ENCODE assay signal across 9 cellular contexts in the genomic region with DNA sequence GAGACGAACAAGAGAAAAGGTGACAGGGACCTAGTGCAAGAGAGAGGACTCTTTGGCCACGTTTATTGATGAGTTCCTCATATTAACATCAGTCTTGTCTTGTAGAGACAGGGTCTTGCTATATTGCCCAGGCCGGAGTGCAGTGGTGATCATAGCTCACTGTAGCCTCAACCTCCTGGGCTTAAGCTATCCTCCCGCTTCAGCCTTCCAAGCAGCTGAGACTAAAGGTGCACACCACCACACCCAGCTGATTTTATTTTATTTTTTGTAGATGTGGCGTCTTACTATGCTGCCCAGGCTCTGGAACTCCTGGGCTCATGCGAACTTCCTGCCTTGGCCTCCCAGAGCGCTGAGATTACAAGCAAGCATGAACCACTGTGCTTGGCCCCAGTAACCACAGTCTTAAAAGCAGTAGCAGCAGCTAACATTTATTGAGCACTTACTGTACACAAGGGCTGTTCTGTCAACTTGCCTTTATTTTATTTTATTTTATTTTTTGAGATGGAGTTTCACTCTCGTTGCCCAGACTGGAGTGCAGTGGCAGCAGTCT. TPM values are rescaled to one million over a fixed set of nuclear protein-coding genes. Genes with fewer than 3 reads are reported as not detected.
DNase-seq lines count a peak whose midpoint lies in the region; ATAC-seq and TF ChIP-seq lines count a peak whose summit lies in the region.
"Had no signal": no experiment of that assay in that cellular context is flagged by ENCODE, and none has a peak within 500 bp of the region (broad histone marks: within the 10 kb centered on the region; RNA-seq: fewer than 3 reads in every experiment).

No MANE protein-coding gene starts in this region.

- peaks cover 5% of the 10 kb centered on the region for H3K36me3 Mint-ChIP-seq in T-helper 1 cell treated with Interleukin-12 subunit alpha and Interleukin-12 subunit beta and Interleukin-4 antibody, amounts not matched to agents 30 μg/mL and 1 μg/mL, for 36 hours (ENCODE audit: low read depth)
- H3K36me3 Mint-ChIP-seq in stimulated activated effector memory CD8-positive, alpha-beta T cell treated with anti-CD3 and anti-CD28 coated beads, Interleukin-12 subunit alpha, Interleukin-12 subunit beta, amount 100 ng/mL, for 72 hours = peaks cover 1% of the 10 kb centered on the region

- peak overlapping the region; percentile 97 for H3K27ac ChIP-seq in epithelial cell of prostate

- H3K27ac Mint-ChIP-seq in T-helper 1 cell treated with Interleukin-12 subunit alpha and Interleukin-12 subunit beta and Interleukin-4 antibody, amounts not matched to agents 30 μg/mL and 1 μg/mL, for 36 hours = peak overlapping the region; percentile 94
- H3K27ac Mint-ChIP-seq in stimulated activated effector memory CD8-positive, alpha-beta T cell treated with anti-CD3 and anti-CD28 coated beads, Interleukin-12 subunit alpha, Interleukin-12 subunit beta, amount 100 ng/mL, for 72 hours = peak overlapping the region; percentile 72

- no peaks in the 10 kb centered on the region for H3K9me3 Mint-ChIP-seq in T-helper 1 cell treated with Interleukin-12 subunit alpha and Interleukin-12 subunit beta and Interleukin-4 antibody, amounts not matched to agents 30 μg/mL and 1 μg/mL, for 36 hours
- no peaks in the 10 kb centered on the region for H3K9me3 Mint-ChIP-seq in stimulated activated effector memory CD8-positive, alpha-beta T cell treated with anti-CD3 and anti-CD28 coated beads, Interleukin-12 subunit alpha, Interleukin-12 subunit beta, amount 100 ng/mL, for 72 hours

- no peak for TF ChIP-seq CTCF in GM10266 (IDR thresholded peaks at IDR 0.05; ENCODE audit: control insufficient read depth, insufficient read depth, low read depth, missing control alignments)

- peak overlapping the region; percentile 92 for H3K4me3 Mint-ChIP-seq in T-helper 1 cell treated with Interleukin-12 subunit alpha and Interleukin-12 subunit beta and Interleukin-4 antibody, amounts not matched to agents 30 μg/mL and 1 μg/mL, for 36 hours
- H3K4me3 Mint-ChIP-seq in stimulated activated effector memory CD8-positive, alpha-beta T cell treated with anti-CD3 and anti-CD28 coated beads, Interleukin-12 subunit alpha, Interleukin-12 subunit beta, amount 100 ng/mL, for 72 hours = peak overlapping the region; percentile 80

- no peak for DNase-seq in H7
- no peak for DNase-seq in epithelial cell of prostate (ENCODE audit: low read depth, low spot score)
- DNase-seq in stimulated activated effector memory CD8-positive, alpha-beta T cell treated with anti-CD3 and anti-CD28 coated beads, Interleukin-12 subunit alpha, Interleukin-12 subunit beta, amount 100 ng/mL, for 72 hours (ENCODE audit: low spot score in 2 of 2) = no peak
- no peak for DNase-seq in GM10266 (ENCODE audit: extremely low spot score)
- DNase-seq in NCI-H2029 treated with DMSO at 0.1 percent for 48 hours (lab: John Stamatoyannopoulos, UW) = no peak
- no peak for DNase-seq in amniotic stem cell (lab: John Stamatoyannopoulos, UW)

- peaks cover 1% of the 10 kb centered on the region; the same call in 1 of the 2 replicates for H3K36me3 ChIP-seq in H7 (replicated peaks; ENCODE audit: control insufficient read depth, insufficient read depth, low read length)

- no peak for ATAC-seq in stimulated activated effector memory CD8-positive, alpha-beta T cell treated with anti-CD3 and anti-CD28 coated beads, Interleukin-12 subunit alpha, Interleukin-12 subunit beta, amount 100 ng/mL, for 72 hours
- ATAC-seq in GM19328 (IDR thresholded peaks at IDR 0.05; ENCODE audit: unreplicated experiment) = no peak

- H3K27me3 ChIP-seq in H7 (ENCODE audit: control insufficient read depth, insufficient read depth, low read length) = no peaks in the 10 kb centered on the region

- H3K4me1 Mint-ChIP-seq in T-helper 1 cell treated with Interleukin-12 subunit alpha and Interleukin-12 subunit beta and Interleukin-4 antibody, amounts not matched to agents 30 μg/mL and 1 μg/mL, for 36 hours (ENCODE audit: low read depth) = peaks cover 37% of the 10 kb centered on the region
- H3K4me1 Mint-ChIP-seq in stimulated activated effector memory CD8-positive, alpha-beta T cell treated with anti-CD3 and anti-CD28 coated beads, Interleukin-12 subunit alpha, Interleukin-12 subunit beta, amount 100 ng/mL, for 72 hours = peaks cover 40% of the 10 kb centered on the region

- peak overlapping the region; percentile 52 for H3K4me3 ChIP-seq in H7 (ENCODE audit: insufficient read depth, low read depth, low read length)

- H3K27me3 Mint-ChIP-seq in T-helper 1 cell treated with Interleukin-12 subunit alpha and Interleukin-12 subunit beta and Interleukin-4 antibody, amounts not matched to agents 30 μg/mL and 1 μg/mL, for 36 hours (ENCODE audit: low read depth) = no peaks in the 10 kb centered on the region

RNA-seq across cellular contexts. Expression of a gene that starts 1.1 kb away (rescaled TPM):
- total RNA-seq in H7 (2014; rRNA removed; shearing (Covaris generic)) = 11.7 and 12.8 TPM in 2 replicates

RNA-seq across cellular contexts. Expression of a gene that starts 4.2 kb away (rescaled TPM):
- total RNA-seq in H7 (2014; rRNA removed; shearing (Covaris generic)) = 9.5 and 13.3 TPM in 2 replicates
- total RNA-seq: chondrocyte had no signal

RNA-seq across cellular contexts. Expression of a gene that starts 28.8 kb away (rescaled TPM):
- total RNA-seq in H7 (2014; rRNA removed; shearing (Covaris generic)) = 84.5 and 92.2 TPM in 2 replicates

RNA-seq across cellular contexts. Expression of a gene that starts 30.9 kb away (rescaled TPM):
- 60.7 and 61.7 TPM in 2 replicates for total RNA-seq in H7 (2014; rRNA removed; shearing (Covaris generic))

RNA-seq across cellular contexts. Expression of a gene that starts 47.9 kb away (rescaled TPM):
- total RNA-seq in H7 (2014; rRNA removed; shearing (Covaris generic)) = 13.4 and 20.2 TPM in 2 replicates
